In the genomic region with DNA sequence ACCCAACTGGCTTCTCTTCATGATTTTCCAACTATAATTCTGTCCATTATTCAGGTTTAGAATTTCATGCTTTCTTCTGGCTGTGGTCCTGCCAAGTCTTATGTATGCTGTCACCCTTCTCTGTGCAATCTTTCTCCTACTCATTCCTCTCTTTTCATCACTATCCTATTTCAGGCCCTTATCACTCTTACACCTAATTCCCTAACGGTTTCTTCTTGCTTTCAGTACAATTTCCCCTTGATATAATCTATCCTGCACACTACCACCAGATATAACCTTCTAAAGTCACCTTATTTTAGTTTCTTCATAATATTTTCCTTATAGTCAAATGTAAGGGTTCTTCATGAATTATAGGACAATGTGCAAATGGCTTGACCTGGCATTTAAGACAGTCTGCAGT, we compare ENCODE assay signal across 15 cellular contexts.
"Had no signal": no experiment of that assay in that cellular context is flagged by ENCODE, and none has a peak within 500 bp of the region (broad histone marks: within the 10 kb centered on the region; RNA-seq: fewer than 3 reads in every experiment).

No MANE protein-coding gene starts in this region.

- ATAC-seq: stimulated activated naive CD8-positive, alpha-beta T cell treated with anti-CD3 and anti-CD28 coated beads, Interleukin-15, Interleukin-2, amounts not matched to agents 100 U/mL and 50 U/mL, for 24 hours; WTC11 had no signal

- H3K9me3 Mint-ChIP-seq: WTC11 had no signal

- H3K4me3 Mint-ChIP-seq: nephron; T-helper 2 cell treated with Interferon-gamma antibody and Interleukin-4, amounts not matched to agents 5 μg/mL and 100 μg/mL, for 36 hours; WTC11 had no signal

- H3K36me3 Mint-ChIP-seq: WTC11 had no signal

- H3K27ac Mint-ChIP-seq: nephron; T-helper 2 cell treated with Interferon-gamma antibody and Interleukin-4, amounts not matched to agents 5 μg/mL and 100 μg/mL, for 36 hours; WTC11 had no signal

- DNase-seq: activated CD4-positive, alpha-beta T cell treated with anti-CD3 and anti-CD28 coated beads for 48 hours; activated CD8-positive, alpha-beta memory T cell treated with anti-CD3 and anti-CD28 coated beads for 24 hours; activated CD8-positive, alpha-beta memory T cell treated with anti-CD3 and anti-CD28 coated beads, Interleukin-2, amount 50 U/mL, for 48 hours; activated naive CD4-positive, alpha-beta T cell treated with anti-CD3 and anti-CD28 coated beads, Interleukin-2, amount 50 U/mL, for 16 hours; effector CD4-positive, alpha-beta T cell; lower lobe of right lung; nucleus accumbens; posterior cingulate gyrus; stimulated activated CD4-positive, alpha-beta T cell treated with anti-CD3 and anti-CD28 coated beads, Interleukin-2, amount 100 ng/mL, for 24 hours; stimulated activated naive CD8-positive, alpha-beta T cell treated with anti-CD3 and anti-CD28 coated beads, Interleukin-15, Interleukin-2, amounts not matched to agents 100 U/mL and 50 U/mL, for 24 hours; substantia nigra; tibial artery had no signal
